In genomic region chr12:121128908-121129704, GRCh38 we compare ENCODE assay signal across 1 cellular context.
TF ChIP-seq lines count a peak whose summit lies in the region.

No MANE protein-coding gene starts in this region.

TF ChIP-seq in HepG2, 621 proteins besides CTCF, POLR2A, EP300 and RAD21 (continued from another document and continues in another):
- TF ChIP-seq ZNF724P (CRISPR knock-in tag; IDR thresholded peaks at IDR 0.05; ENCODE audit: borderline replicate concordance) = no peak
- no peak for TF ChIP-seq ARHGAP35 (CRISPR knock-in tag; IDR thresholded peaks at IDR 0.05; ENCODE audit: borderline replicate concordance)
- peak; percentile 39; the same call in 1 of the 2 replicates for TF ChIP-seq MYC (CRISPR knock-in tag; IDR thresholded peaks at IDR 0.05; ENCODE audit: borderline replicate concordance)
- TF ChIP-seq BHLHE40 (IDR thresholded peaks at IDR 0.05; ENCODE audit: low read length) = peak; percentile 43; the same call in 1 of the 2 replicates
- TF ChIP-seq PHB2 (IDR thresholded peaks at IDR 0.05; ENCODE audit: partially characterized antibody) = no peak
- 0 out of 4 replicates have a peak, but pooled peaks of 1 of the 2 experiments have one; percentile 32 for TF ChIP-seq ATF4 (CRISPR knock-in tag; IDR thresholded peaks at IDR 0.05)
- TF ChIP-seq MLXIP (CRISPR knock-in tag; IDR thresholded peaks at IDR 0.05; ENCODE audit: borderline replicate concordance) = peak; percentile 55; the same call in 1 of the 2 replicates
- peak; percentile 21; the same call in 1 of the 2 replicates for TF ChIP-seq HOMEZ (CRISPR knock-in tag; IDR thresholded peaks at IDR 0.05; ENCODE audit: low read depth)
- no peak for TF ChIP-seq CERS6 (CRISPR knock-in tag; IDR thresholded peaks at IDR 0.05)
- no peak for TF ChIP-seq KMT2A (CRISPR knock-in tag; IDR thresholded peaks at IDR 0.05)
- no peak for TF ChIP-seq ZFP1 (CRISPR knock-in tag; IDR thresholded peaks at IDR 0.05)
- TF ChIP-seq ZNF644 (CRISPR knock-in tag; IDR thresholded peaks at IDR 0.05; ENCODE audit: low read depth) = peak; percentile 92
- TF ChIP-seq ZMYM4 (CRISPR knock-in tag; IDR thresholded peaks at IDR 0.05) = peak; percentile 62; the same call in 1 of the 2 replicates
- TF ChIP-seq RARA (CRISPR knock-in tag; IDR thresholded peaks at IDR 0.05) = peak; percentile 40; the same call in 1 of the 2 replicates
- peak; percentile 27; the same call in 1 of the 2 replicates for TF ChIP-seq TARDBP (CRISPR knock-in tag; IDR thresholded peaks at IDR 0.05)
- TF ChIP-seq TEF (CRISPR knock-in tag; IDR thresholded peaks at IDR 0.05) = no peak; the same call in 1 of the 2 replicates
- no peak for TF ChIP-seq STAT5B (CRISPR knock-in tag; IDR thresholded peaks at IDR 0.05)
- no peak for TF ChIP-seq KAT2B (IDR thresholded peaks at IDR 0.05; ENCODE audit: borderline replicate concordance, low read depth, low read length)
- no peak for TF ChIP-seq GLI4 (CRISPR knock-in tag; IDR thresholded peaks at IDR 0.05; ENCODE audit: borderline replicate concordance)
- peak; percentile 53; the same call in 1 of the 2 replicates for TF ChIP-seq KLF6 (CRISPR knock-in tag; IDR thresholded peaks at IDR 0.05)
- TF ChIP-seq NFYC (CRISPR knock-in tag; IDR thresholded peaks at IDR 0.05) = peak; percentile 83
- TF ChIP-seq ATF7-NPFF (CRISPR knock-in tag; IDR thresholded peaks at IDR 0.05; ENCODE audit: low read depth) = 0 out of 2 replicates have a peak, but pooled peaks have one; percentile 39
- peak; percentile 84; the same call in 2 of the 3 replicates for TF ChIP-seq MXI1 (IDR thresholded peaks at IDR 0.05; ENCODE audit: borderline replicate concordance, low read depth, low read length)
- TF ChIP-seq SOX6 (IDR thresholded peaks at IDR 0.05) = no peak
- peak; percentile 60 for TF ChIP-seq SOX6 (CRISPR knock-in tag; IDR thresholded peaks at IDR 0.05)
- TF ChIP-seq HNF4A (CRISPR knock-in tag; IDR thresholded peaks at IDR 0.05) = peak; percentile 62
- peak; percentile 84 for TF ChIP-seq NFYB (CRISPR knock-in tag; IDR thresholded peaks at IDR 0.05)
- no peak for TF ChIP-seq HOXD1 (CRISPR knock-in tag; IDR thresholded peaks at IDR 0.05)
- peak; percentile 60; the same call in 1 of the 2 replicates for TF ChIP-seq ZNF362 (CRISPR knock-in tag; IDR thresholded peaks at IDR 0.05; ENCODE audit: borderline replicate concordance)
- TF ChIP-seq NRL (CRISPR knock-in tag; IDR thresholded peaks at IDR 0.05; ENCODE audit: borderline replicate concordance) = no peak
- TF ChIP-seq ASH2L (IDR thresholded peaks at IDR 0.05; ENCODE audit: insufficient read length, low read depth, low read length) = no peak
- peak; percentile 57; the same call in 1 of the 2 replicates for TF ChIP-seq GATAD2A (CRISPR knock-in tag; IDR thresholded peaks at IDR 0.05)
- no peak for TF ChIP-seq NBN (conservative IDR thresholded peaks at IDR 0.05)
- TF ChIP-seq ZNF816 (CRISPR knock-in tag; IDR thresholded peaks at IDR 0.05; ENCODE audit: borderline replicate concordance) = no peak
- no peak for TF ChIP-seq SRY (CRISPR knock-in tag; IDR thresholded peaks at IDR 0.05)
- TF ChIP-seq ZSCAN12 (CRISPR knock-in tag; IDR thresholded peaks at IDR 0.05) = 0 out of 2 replicates have a peak, but pooled peaks have one; percentile 49
- TF ChIP-seq SOX5 (CRISPR knock-in tag; IDR thresholded peaks at IDR 0.05; ENCODE audit: borderline replicate concordance) = peak; percentile 60; the same call in 1 of the 2 replicates
- TF ChIP-seq ZFP91 (CRISPR knock-in tag; IDR thresholded peaks at IDR 0.05; ENCODE audit: borderline replicate concordance) = no peak
- TF ChIP-seq ZNF101 (CRISPR knock-in tag; IDR thresholded peaks at IDR 0.05; ENCODE audit: borderline replicate concordance, low read depth) = no peak
- TF ChIP-seq ZFX (CRISPR knock-in tag; IDR thresholded peaks at IDR 0.05; ENCODE audit: low read depth) = no peak
- no peak for TF ChIP-seq ZXDC (CRISPR knock-in tag; IDR thresholded peaks at IDR 0.05)
- TF ChIP-seq ERF (CRISPR knock-in tag; IDR thresholded peaks at IDR 0.05) = peak; percentile 66; the same call in 1 of the 2 replicates
- TF ChIP-seq HOXA3 (CRISPR knock-in tag; IDR thresholded peaks at IDR 0.05) = peak; percentile 43; the same call in 1 of the 2 replicates
- peak; percentile 68; the same call in 1 of the 2 replicates for TF ChIP-seq TFDP2 (CRISPR knock-in tag; IDR thresholded peaks at IDR 0.05)
- TF ChIP-seq KDM6A (CRISPR knock-in tag; IDR thresholded peaks at IDR 0.05; ENCODE audit: low read depth) = no peak
- 0 out of 2 replicates have a peak, but pooled peaks have one; percentile 34 for TF ChIP-seq HNF1B (CRISPR knock-in tag; IDR thresholded peaks at IDR 0.05)
- TF ChIP-seq SP2 (CRISPR knock-in tag; IDR thresholded peaks at IDR 0.05) = peak; percentile 66
- no peak for TF ChIP-seq MNT (IDR thresholded peaks at IDR 0.05)
- TF ChIP-seq SAP130 (CRISPR knock-in tag; IDR thresholded peaks at IDR 0.05; ENCODE audit: low read depth) = peak; percentile 78
